ENCODE assay signal across 8 cellular contexts in the genomic region with DNA sequence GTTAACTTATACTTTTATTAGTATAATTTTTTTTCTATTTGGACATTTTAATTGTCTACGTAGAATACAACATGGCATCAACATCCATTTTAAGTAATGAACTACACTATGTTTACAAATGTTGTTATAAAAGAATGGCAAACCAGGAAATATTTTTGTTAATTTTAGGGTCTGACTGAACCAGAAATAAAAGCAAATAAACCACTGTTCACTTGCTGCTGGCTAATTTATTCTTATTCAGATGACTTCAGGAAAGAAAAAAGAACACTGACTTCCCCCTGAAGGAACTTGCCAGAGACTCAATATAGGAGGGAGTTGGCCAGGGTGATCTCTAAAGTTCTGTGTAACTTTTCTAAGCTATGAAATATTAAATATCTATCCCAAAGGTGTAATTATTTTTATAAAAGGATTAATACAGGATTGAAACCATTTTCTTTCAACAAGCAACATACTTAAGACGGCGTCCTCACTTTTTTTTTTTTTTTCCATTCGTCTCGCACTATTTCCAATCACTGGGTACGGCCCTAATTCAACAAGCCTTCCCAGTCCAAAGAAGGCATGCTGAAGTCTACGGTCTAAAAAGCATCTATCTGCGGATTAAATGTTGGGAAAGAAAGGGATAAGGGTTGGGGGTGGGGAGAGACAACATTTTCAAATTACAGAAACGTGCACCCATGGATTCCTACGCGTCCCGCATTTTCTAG. TPM values are rescaled to one million over a fixed set of nuclear protein-coding genes. Genes with fewer than 3 reads are reported as not detected.
DNase-seq lines count a peak whose midpoint lies in the region; ATAC-seq, FAIRE-seq and TF ChIP-seq lines count a peak whose summit lies in the region.

No MANE protein-coding gene starts in this region.

- H2AFZ ChIP-seq in MM.1S (ENCODE audit: low read length) (0 out of 2 replicates have a peak overlapping the region, but pooled peaks have one; percentile 19), neural cell (ENCODE audit: low read depth, low read length) (no peak overlapping the region)

- peaks cover 74% of the 10 kb centered on the region for H3K27me3 Mint-ChIP-seq in CD4-positive, CD25-positive, alpha-beta regulatory T cell

- H3K36me3 Mint-ChIP-seq in CD4-positive, CD25-positive, alpha-beta regulatory T cell, result no peaks in the 10 kb centered on the region

- WGBS in ectodermal cell, 2 experiments, result 0% methylated on average over 11 of the region's 12 CpGs

- TF ChIP-seq CTCF in MM.1S (IDR thresholded peaks at IDR 0.05; ENCODE audit: low read length) (no peak), neural cell (IDR thresholded peaks at IDR 0.05; ENCODE audit: poor library complexity, severe bottlenecking) (no peak)

- H4K20me1 ChIP-seq in MM.1S (ENCODE audit: insufficient read depth, low read length) (no peaks in the 10 kb centered on the region), neural cell (ENCODE audit: insufficient read depth) (no peaks in the 10 kb centered on the region)

- peak overlapping the region in 2 of 3 donors; percentile 38 to 66 for H3K27ac Mint-ChIP-seq in CD4-positive, CD25-positive, alpha-beta regulatory T cell

- ATAC-seq in CD4-positive, CD25-positive, alpha-beta regulatory T cell (ENCODE audit: low read depth in 2 of 2), result no peak

- no peak for TF ChIP-seq EP300 in neural cell (conservative IDR thresholded peaks at IDR 0.05; ENCODE audit: poor library complexity, severe bottlenecking)

- no peak for FAIRE-seq in GM12892 (lab: Jason Lieb, UNC)

- H3K9ac ChIP-seq in MM.1S (ENCODE audit: low read length) (no peak overlapping the region), neural cell (ENCODE audit: low read length) (peak overlapping the region; percentile 70)

- H3K4me1 ChIP-seq in CD4-positive, CD25-positive, alpha-beta regulatory T cell (ENCODE audit: control insufficient read depth, insufficient read depth, low read length, poor library complexity, severe bottlenecking), result peaks cover 11% of the 10 kb centered on the region
- H3K4me1 ChIP-seq in MM.1S (ENCODE audit: low read length) (peaks cover 8% of the 10 kb centered on the region), ectodermal cell (ENCODE audit: control insufficient read depth, insufficient read depth, low read length) (peaks cover 16% of the 10 kb centered on the region)

- H3K4me2 ChIP-seq in MM.1S (ENCODE audit: low read depth, low read length) (peak overlapping the region; percentile 56), neural cell (ENCODE audit: low read length) (peak overlapping the region; percentile 86)

- H3F3A ChIP-seq in MM.1S (ENCODE audit: insufficient read depth, low read length) (peaks cover 3% of the 10 kb centered on the region; the same call in 1 of the 2 replicates), neural cell (ENCODE audit: insufficient read depth, low read length, poor library complexity, severe bottlenecking) (peaks cover 10% of the 10 kb centered on the region)

- TF ChIP-seq POLR2A in GM12892 (IDR thresholded peaks at IDR 0.05; ENCODE audit: low read depth, low read length), result no peak

- peak overlapping the region; percentile 83 to 92 (median 90) for H3K4me3 Mint-ChIP-seq in CD4-positive, CD25-positive, alpha-beta regulatory T cell

- DNase-seq in CD4-positive, CD25-positive, alpha-beta regulatory T cell, result no peak
- no peak for DNase-seq in MM.1S
- DNase-seq in cortex of kidney (lab: John Stamatoyannopoulos, UW), result no peak
- no peak for DNase-seq in T-helper 9 cell
- no peak for DNase-seq in activated CD4-positive, alpha-beta T cell treated with anti-CD3 and anti-CD28 coated beads, Interleukin-2, amount 50 U/mL, for 1 hour
- DNase-seq in GM12892 (ENCODE audit: insufficient read length), result no peak

- no peak for TF ChIP-seq RAD21 in neural cell (conservative IDR thresholded peaks at IDR 0.05)

- H3K9me3 Mint-ChIP-seq in CD4-positive, CD25-positive, alpha-beta regulatory T cell, result no peaks in the 10 kb centered on the region

- H3K36me3 ChIP-seq in CD4-positive, CD25-positive, alpha-beta regulatory T cell (ENCODE audit: control insufficient read depth, insufficient read depth, low read length), result no peaks in the 10 kb centered on the region
- no peaks in the 10 kb centered on the region for H3K36me3 ChIP-seq in MM.1S (replicated peaks; ENCODE audit: insufficient read depth, low read length)
- no peaks in the 10 kb centered on the region for H3K36me3 ChIP-seq in ectodermal cell (ENCODE audit: control insufficient read depth, insufficient read depth, low read length)
- H3K36me3 ChIP-seq in neural cell (ENCODE audit: insufficient read depth, low read length), result no peaks in the 10 kb centered on the region

- H3K79me2 ChIP-seq in MM.1S (ENCODE audit: low read length), result 0 out of 2 replicates have a peak, but pooled peaks cover 12% of the 10 kb centered on the region
- peaks cover 55% of the 10 kb centered on the region for H3K79me2 ChIP-seq in neural cell (replicated peaks; ENCODE audit: insufficient read depth, low read length)

- peaks cover 4 to 36% (median 24%) of the 10 kb centered on the region in 4 donors for H3K4me1 Mint-ChIP-seq in CD4-positive, CD25-positive, alpha-beta regulatory T cell

- H3K9me2 ChIP-seq in MM.1S (replicated peaks; ENCODE audit: insufficient read depth, low read length) (no peaks in the 10 kb centered on the region), neural cell (ENCODE audit: insufficient read depth, low read length) (no peaks in the 10 kb centered on the region)

- H3K9me3 ChIP-seq in CD4-positive, CD25-positive, alpha-beta regulatory T cell (ENCODE audit: control insufficient read depth in 2 of 2, low read length in 2 of 2), result no peaks in the 10 kb centered on the region
- H3K9me3 ChIP-seq in MM.1S (replicated peaks; ENCODE audit: insufficient read depth, low read length), result no peaks in the 10 kb centered on the region
- no peaks in the 10 kb centered on the region for H3K9me3 ChIP-seq in ectodermal cell (ENCODE audit: control insufficient read depth, low read length)
- no peaks in the 10 kb centered on the region for H3K9me3 ChIP-seq in neural cell (ENCODE audit: low read length)

- H3K4me3 ChIP-seq in CD4-positive, CD25-positive, alpha-beta regulatory T cell (ENCODE audit: low read depth, low read length), result peak overlapping the region; percentile 65
- peak overlapping the region; percentile 66 for H3K4me3 ChIP-seq in MM.1S (ENCODE audit: low read length)
- H3K4me3 ChIP-seq in ectodermal cell (ENCODE audit: insufficient read depth, low read depth, low read length), result peak overlapping the region; percentile 65
- peak overlapping the region; percentile 74 for H3K4me3 ChIP-seq in neural cell (ENCODE audit: low read length)

- no peak overlapping the region for H3K27ac ChIP-seq in CD4-positive, CD25-positive, alpha-beta regulatory T cell (ENCODE audit: insufficient read depth, low read length, poor library complexity, severe bottlenecking)
- H3K27ac ChIP-seq in MM.1S (ENCODE audit: low read length), result no peak overlapping the region
- peak overlapping the region; percentile 90 for H3K27ac ChIP-seq in ectodermal cell (ENCODE audit: insufficient read depth, low read depth, low read length, poor library complexity, severe bottlenecking)
- no peak overlapping the region for H3K27ac ChIP-seq in neural cell (ENCODE audit: low read length)

- peaks cover 19% of the 10 kb centered on the region for H3K27me3 ChIP-seq in CD4-positive, CD25-positive, alpha-beta regulatory T cell (ENCODE audit: control insufficient read depth, insufficient read depth, low read length)
- H3K27me3 ChIP-seq in MM.1S (replicated peaks; ENCODE audit: insufficient read depth, low read length), result peaks cover 17% of the 10 kb centered on the region
- H3K27me3 ChIP-seq in ectodermal cell (ENCODE audit: control insufficient read depth, insufficient read depth, low read length, poor library complexity, severe bottlenecking), result no peaks in the 10 kb centered on the region
- no peaks in the 10 kb centered on the region for H3K27me3 ChIP-seq in neural cell (ENCODE audit: insufficient read depth, low read depth, low read length)

TF ChIP-seq in neural cell, 6 proteins besides CTCF, POLR2A, EP300 and RAD21:
- TF ChIP-seq SMC3 (conservative IDR thresholded peaks at IDR 0.05; ENCODE audit: poor library complexity), result no peak
- TF ChIP-seq, protein P1, sequence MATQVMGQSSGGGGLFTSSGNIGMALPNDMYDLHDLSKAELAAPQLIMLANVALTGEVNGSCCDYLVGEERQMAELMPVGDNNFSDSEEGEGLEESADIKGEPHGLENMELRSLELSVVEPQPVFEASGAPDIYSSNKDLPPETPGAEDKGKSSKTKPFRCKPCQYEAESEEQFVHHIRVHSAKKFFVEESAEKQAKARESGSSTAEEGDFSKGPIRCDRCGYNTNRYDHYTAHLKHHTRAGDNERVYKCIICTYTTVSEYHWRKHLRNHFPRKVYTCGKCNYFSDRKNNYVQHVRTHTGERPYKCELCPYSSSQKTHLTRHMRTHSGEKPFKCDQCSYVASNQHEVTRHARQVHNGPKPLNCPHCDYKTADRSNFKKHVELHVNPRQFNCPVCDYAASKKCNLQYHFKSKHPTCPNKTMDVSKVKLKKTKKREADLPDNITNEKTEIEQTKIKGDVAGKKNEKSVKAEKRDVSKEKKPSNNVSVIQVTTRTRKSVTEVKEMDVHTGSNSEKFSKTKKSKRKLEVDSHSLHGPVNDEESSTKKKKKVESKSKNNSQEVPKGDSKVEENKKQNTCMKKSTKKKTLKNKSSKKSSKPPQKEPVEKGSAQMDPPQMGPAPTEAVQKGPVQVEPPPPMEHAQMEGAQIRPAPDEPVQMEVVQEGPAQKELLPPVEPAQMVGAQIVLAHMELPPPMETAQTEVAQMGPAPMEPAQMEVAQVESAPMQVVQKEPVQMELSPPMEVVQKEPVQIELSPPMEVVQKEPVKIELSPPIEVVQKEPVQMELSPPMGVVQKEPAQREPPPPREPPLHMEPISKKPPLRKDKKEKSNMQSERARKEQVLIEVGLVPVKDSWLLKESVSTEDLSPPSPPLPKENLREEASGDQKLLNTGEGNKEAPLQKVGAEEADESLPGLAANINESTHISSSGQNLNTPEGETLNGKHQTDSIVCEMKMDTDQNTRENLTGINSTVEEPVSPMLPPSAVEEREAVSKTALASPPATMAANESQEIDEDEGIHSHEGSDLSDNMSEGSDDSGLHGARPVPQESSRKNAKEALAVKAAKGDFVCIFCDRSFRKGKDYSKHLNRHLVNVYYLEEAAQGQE (IDR thresholded peaks at IDR 0.05; ENCODE audit: borderline replicate concordance), result no peak
- no peak for TF ChIP-seq TAF1 (IDR thresholded peaks at IDR 0.05; ENCODE audit: low read depth)
- no peak for TF ChIP-seq EZH2 (IDR thresholded peaks at IDR 0.05; ENCODE audit: borderline replicate concordance, insufficient read depth, low read length, poor library complexity, severe bottlenecking)
- no peak for TF ChIP-seq POLR2AphosphoS5 (IDR thresholded peaks at IDR 0.05)
- TF ChIP-seq MXI1 (conservative IDR thresholded peaks at IDR 0.05; ENCODE audit: poor library complexity, severe bottlenecking), result no peak

RNA-seq across cellular contexts. Expression of a gene that starts 1.1 kb away (rescaled TPM):
- 2.8 TPM for total RNA-seq in CD4-positive, CD25-positive, alpha-beta regulatory T cell
- polyA plus RNA-seq in CD4-positive, CD25-positive, alpha-beta regulatory T cell, result 1 to 10 TPM in 3 of 4 donors, under 1 TPM in 1; 0.46 to 1.7 (median 1.6) TPM
- 32.0 TPM for polyA plus RNA-seq in ectodermal cell (2013, experiment 1 of 4)
- 35.7 TPM for polyA plus RNA-seq in ectodermal cell (2013, experiment 2 of 4)
- polyA plus RNA-seq in ectodermal cell (2013, experiment 3 of 4), result 27.4 TPM
- polyA plus RNA-seq in ectodermal cell (2013, experiment 4 of 4), result 31.5 TPM
- polyA plus RNA-seq in neural cell, result 36.0 and 39.9 TPM in 2 replicates
- 48.0 and 48.7 TPM in 2 replicates for polyA minus RNA-seq in neural cell
- polyA plus RNA-seq in GM12892 (2012; ENCODE audit: missing spikeins), result 10.6 TPM

Comparison
In these comparisons a context has a peak if more than half of its experiments do, and no peak if none do; other contexts are left out.
1. RNA of a gene that starts 1.1 kb away (polyA plus RNA-seq): 36.0 to 39.9 TPM in neural cell; 0.46 to 1.7 TPM in CD4-positive, CD25-positive, alpha-beta regulatory T cell; every median in the first group is over 10 times any median in the second.
2. Peak in every context shown above with its lines, with median percentiles within 50 percentile points of each other: H3K4me3 ChIP-seq.